ENCODE assay signal across 8 cellular contexts in genomic region chr5:108728566-108729305, GRCh38. TPM values are rescaled to one million over a fixed set of nuclear protein-coding genes. Genes with fewer than 3 reads are reported as not detected.
DNase-seq lines count a peak whose midpoint lies in the region; ATAC-seq and TF ChIP-seq lines count a peak whose summit lies in the region.

No MANE protein-coding gene starts in this region.

- H3K9ac ChIP-seq in parathyroid adenoma = peak overlapping the region; percentile 75

- H3K4me2 ChIP-seq in parathyroid adenoma (ENCODE audit: low read length) = peak overlapping the region; percentile 60

- peak overlapping the region; percentile 70 for H3K4me3 ChIP-seq in A673 (ENCODE audit: low read depth, low read length, poor library complexity, severe bottlenecking)
- H3K4me3 ChIP-seq in epithelial cell of esophagus (ENCODE audit: low read length) = peak overlapping the region; percentile 76
- H3K4me3 ChIP-seq in parathyroid adenoma (ENCODE audit: low read depth, low read length) = peak overlapping the region; percentile 81

- H3K9me3 ChIP-seq in A673 (ENCODE audit: low read depth, low read length, poor library complexity, severe bottlenecking) (no peaks in the 10 kb centered on the region), parathyroid adenoma (ENCODE audit: control insufficient read depth, low read length) (no peaks in the 10 kb centered on the region)

- peak; percentile 25 for ATAC-seq in GM19397 (IDR thresholded peaks at IDR 0.05; ENCODE audit: unreplicated experiment)
- ATAC-seq in HG03460 (IDR thresholded peaks at IDR 0.05; ENCODE audit: unreplicated experiment) = peak; percentile 32

- intact Hi-C loops in A673 (cut with micrococcal nuclease; ENCODE audit: unreplicated experiment) = loop anchor here (2.0 kb wide), 1 partner anchor 20 kb away; no protein-coding TSS in a partner anchor

- H3K4me1 ChIP-seq in A673 (ENCODE audit: insufficient read depth, low read length, poor library complexity, severe bottlenecking) = peaks cover 18% of the 10 kb centered on the region
- peaks cover 12% of the 10 kb centered on the region for H3K4me1 ChIP-seq in parathyroid adenoma

- BruUV-seq in A673 (replicated peaks; lab: Mats Ljungman, UMichigan) = TSS peak; percentile 92

- H3K79me2 ChIP-seq in parathyroid adenoma = no peaks in the 10 kb centered on the region

- POLR2A ChIA-PET in A673 (lab: Charles Lee; ENCODE audit: low non-redundant PET) = no interaction called here

- TF ChIP-seq CTCF in A673 (conservative IDR thresholded peaks at IDR 0.05; ENCODE audit: low read depth, low read length) (no peak), epithelial cell of esophagus (IDR thresholded peaks at IDR 0.05; ENCODE audit: insufficient read depth, low read depth, low read length, missing control alignments) (no peak), parathyroid adenoma (IDR thresholded peaks at IDR 0.05) (no peak)

- H3K36me3 ChIP-seq in A673 (ENCODE audit: insufficient read depth, low read length, poor library complexity, severe bottlenecking) (no peaks in the 10 kb centered on the region), parathyroid adenoma (ENCODE audit: control insufficient read depth, insufficient read depth, low read length) (no peaks in the 10 kb centered on the region)

- CTCF ChIA-PET in A673 (lab: Charles Lee) = no interaction called here

- no peak for DNase-seq in A673 (ENCODE audit: low spot score)
- DNase-seq in activated CD4-positive, alpha-beta T cell treated with anti-CD3 and anti-CD28 coated beads, Interleukin-2, amount 50 U/mL, for 4 hours = peak; percentile 42 to 59
- no peak for DNase-seq in epithelial cell of esophagus (ENCODE audit: low read depth)
- no peak for DNase-seq in AG08395 (ENCODE audit: low spot score)
- no peak for DNase-seq in NK-92 treated with Interleukin-12 subunit alpha and Interleukin-12 subunit beta, amount 100 ng/mL, for 24 hours (lab: John Stamatoyannopoulos, UW)

- H3K27ac ChIP-seq in A673 (ENCODE audit: low read depth, low read length, poor library complexity, severe bottlenecking) = peak overlapping the region; percentile 88
- H3K27ac ChIP-seq in parathyroid adenoma = peak overlapping the region; percentile 91

- H2AFZ ChIP-seq in parathyroid adenoma = peak overlapping the region; percentile 83

- H3K27me3 ChIP-seq in A673 (replicated peaks; ENCODE audit: insufficient read depth, low read depth, low read length, poor library complexity) = no peaks in the 10 kb centered on the region
- no peaks in the 10 kb centered on the region for H3K27me3 ChIP-seq in parathyroid adenoma (ENCODE audit: control insufficient read depth, insufficient read depth, low read length)

RNA-seq across cellular contexts. Expression of gene FER, which starts 19.0 kb away (rescaled TPM):
- total RNA-seq in A673 (2021) = 16.4 and 16.6 TPM in 2 replicates

Comparison
In these comparisons a context has a peak if more than half of its experiments do, and no peak if none do; other contexts are left out.
1. DNase-seq: peak in activated CD4-positive, alpha-beta T cell treated with anti-CD3 and anti-CD28 coated beads, Interleukin-2, amount 50 U/mL, for 4 hours (2 of 2); none in A673 (single experiment), epithelial cell of esophagus (single experiment), AG08395 (single experiment) and NK-92 treated with Interleukin-12 subunit alpha and Interleukin-12 subunit beta, amount 100 ng/mL, for 24 hours (single experiment).
2. Peak in every context shown above with its lines, with median percentiles within 50 percentile points of each other: H3K4me3 ChIP-seq.